ENCODE assay signal across 29 cellular contexts in the genomic region with DNA sequence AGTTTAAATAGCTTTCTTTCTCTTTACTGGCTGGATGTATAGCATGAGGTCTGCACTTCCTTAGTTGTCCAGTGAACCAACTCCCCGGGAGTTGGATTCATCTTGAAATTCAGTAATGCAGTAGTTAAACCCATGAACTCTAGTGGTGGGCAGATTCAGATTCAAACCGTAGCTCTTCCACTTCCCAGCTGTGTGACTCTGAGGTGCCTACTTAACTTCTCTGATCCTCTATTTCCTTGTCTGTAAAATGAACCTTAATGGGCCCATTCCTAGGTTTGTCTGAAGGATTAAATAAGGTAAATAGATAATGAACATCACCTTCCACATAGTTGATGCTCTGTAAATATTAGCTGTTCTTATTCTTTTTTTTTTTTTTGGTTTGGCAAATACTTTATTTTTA. TPM values are rescaled to one million over a fixed set of nuclear protein-coding genes. Genes with fewer than 3 reads are reported as not detected.
DNase-seq lines count a peak whose midpoint lies in the region; ATAC-seq and FAIRE-seq lines count a peak whose summit lies in the region.
"Had no signal": no experiment of that assay in that cellular context is flagged by ENCODE, and none has a peak within 500 bp of the region (broad histone marks: within the 10 kb centered on the region; RNA-seq: fewer than 3 reads in every experiment).

No MANE protein-coding gene starts in this region.

- no peaks in the 10 kb centered on the region for H3K9me3 Mint-ChIP-seq in activated CD4-positive, alpha-beta T cell treated with anti-CD3 and anti-CD28 coated beads for 36 hours (ENCODE audit: low read depth)
- H3K9me3 Mint-ChIP-seq in CD4-positive, alpha-beta memory T cell: peaks cover 0 to 2% (median 0%) of the 10 kb centered on the region in 8 donors
- H3K9me3 Mint-ChIP-seq in activated T-helper 2 cell treated with anti-CD3 and anti-CD28 coated beads, Interferon-gamma antibody, Interleukin-2, Interleukin-4, amounts not matched to agents 10 μg/mL and 5 μg/mL and 100 μg/mL, durations not matched to agents 14 hours and 24 hours and 36 hours: no peaks in the 10 kb centered on the region
- H3K9me3 Mint-ChIP-seq in memory B cell: no peaks in the 10 kb centered on the region
- H3K9me3 Mint-ChIP-seq: CD14-positive monocyte, GM23338, IgD-negative memory B cell, nephron had no signal

- ATAC-seq in activated CD4-positive, alpha-beta T cell treated with anti-CD3 and anti-CD28 coated beads for 36 hours: no peak
- no peak for ATAC-seq in memory B cell (ENCODE audit: low read depth)
- ATAC-seq in GM18868 (IDR thresholded peaks at IDR 0.05; ENCODE audit: unreplicated experiment): no peak
- ATAC-seq: GM23338, heart right ventricle, lower lobe of right lung had no signal

- CTCF ChIA-PET in activated CD4-positive, alpha-beta T cell treated with anti-CD3 and anti-CD28 coated beads for 36 hours (lab: Charles Lee): interaction anchor here (0.6 to 3.3 kb wide), 10 partner anchors 10 to 93 kb away, joined by 3 to 38 read pairs (median 3); no protein-coding TSS in a partner anchor
- CTCF ChIA-PET in CD4-positive, alpha-beta memory T cell (lab: Charles Lee; ENCODE audit: partially characterized antibody): interaction anchor here (0.5 to 2.2 kb wide), 5 partner anchors 35 to 57 kb away, joined by 3 to 7 read pairs (median 4); no protein-coding TSS in a partner anchor

- peaks cover 31% of the 10 kb centered on the region for H3K36me3 ChIP-seq in CD4-positive, alpha-beta memory T cell (ENCODE audit: insufficient read depth, low read length)
- H3K36me3 ChIP-seq: lower lobe of right lung, Peyer's patch had no signal

- H3K4me1 Mint-ChIP-seq in activated CD4-positive, alpha-beta T cell treated with anti-CD3 and anti-CD28 coated beads for 36 hours: peaks cover 75% of the 10 kb centered on the region
- H3K4me1 Mint-ChIP-seq in CD4-positive, alpha-beta memory T cell: peaks cover 27 to 75% (median 50%) of the 10 kb centered on the region in 4 donors
- peaks cover 37% of the 10 kb centered on the region for H3K4me1 Mint-ChIP-seq in activated T-helper 2 cell treated with anti-CD3 and anti-CD28 coated beads, Interferon-gamma antibody, Interleukin-2, Interleukin-4, amounts not matched to agents 10 μg/mL and 5 μg/mL and 100 μg/mL, durations not matched to agents 14 hours and 24 hours and 36 hours (ENCODE audit: low read depth)
- peaks cover 35% of the 10 kb centered on the region for H3K4me1 Mint-ChIP-seq in memory B cell
- H3K4me1 Mint-ChIP-seq: brain, GM23338, nephron had no signal

- no peak overlapping the region for H3K4me3 Mint-ChIP-seq in activated CD4-positive, alpha-beta T cell treated with anti-CD3 and anti-CD28 coated beads for 36 hours
- H3K4me3 Mint-ChIP-seq in CD4-positive, alpha-beta memory T cell: peak overlapping the region in 4 of 8 donors; percentile 3 to 51 (median 34)
- no peak overlapping the region for H3K4me3 Mint-ChIP-seq in activated T-helper 2 cell treated with anti-CD3 and anti-CD28 coated beads, Interferon-gamma antibody, Interleukin-2, Interleukin-4, amounts not matched to agents 10 μg/mL and 5 μg/mL and 100 μg/mL, durations not matched to agents 14 hours and 24 hours and 36 hours (ENCODE audit: low read depth)
- no peak overlapping the region for H3K4me3 Mint-ChIP-seq in memory B cell
- H3K4me3 Mint-ChIP-seq: brain, CD14-positive monocyte, GM23338, nephron had no signal

- POLR2A ChIA-PET in activated CD4-positive, alpha-beta T cell treated with anti-CD3 and anti-CD28 coated beads for 36 hours (lab: Charles Lee): interaction anchor here (0.6 to 1.5 kb wide), 3 partner anchors 14 to 39 kb away, joined by 3 to 5 read pairs (median 4); no protein-coding TSS in a partner anchor
- POLR2A ChIA-PET in CD4-positive, alpha-beta memory T cell (lab: Charles Lee; ENCODE audit: partially characterized antibody): interaction anchor here (0.9 to 9.9 kb wide), 6 partner anchors 13 to 49 kb away, joined by 3 to 89 read pairs (median 3); partner anchors contain the start of gene PIK3CD

- H3K4me3 ChIP-seq in CD4-positive, alpha-beta memory T cell (ENCODE audit: low read length in 2 of 2): no peak overlapping the region
- H3K4me3 ChIP-seq: dorsolateral prefrontal cortex, GM23338, heart right ventricle, lower lobe of right lung, Peyer's patch, testis had no signal

- H3K36me3 Mint-ChIP-seq in activated CD4-positive, alpha-beta T cell treated with anti-CD3 and anti-CD28 coated beads for 36 hours (ENCODE audit: low read depth): peaks cover 57% of the 10 kb centered on the region
- peaks cover 40 to 53% of the 10 kb centered on the region in 2 donors for H3K36me3 Mint-ChIP-seq in CD4-positive, alpha-beta memory T cell
- peaks cover 68% of the 10 kb centered on the region for H3K36me3 Mint-ChIP-seq in activated T-helper 2 cell treated with anti-CD3 and anti-CD28 coated beads, Interferon-gamma antibody, Interleukin-2, Interleukin-4, amounts not matched to agents 10 μg/mL and 5 μg/mL and 100 μg/mL, durations not matched to agents 14 hours and 24 hours and 36 hours (ENCODE audit: low read depth)
- peaks cover 14% of the 10 kb centered on the region for H3K36me3 Mint-ChIP-seq in memory B cell
- H3K36me3 Mint-ChIP-seq: brain had no signal

- no peak for FAIRE-seq in frontal cortex (lab: Jason Lieb, UNC)
- FAIRE-seq: GM18507 had no signal

- peaks cover 73% of the 10 kb centered on the region for H3K4me1 ChIP-seq in CD4-positive, alpha-beta memory T cell (ENCODE audit: insufficient read depth, low read length)
- H3K4me1 ChIP-seq: Peyer's patch, testis had no signal

- no peaks in the 10 kb centered on the region for H3K27me3 Mint-ChIP-seq in activated CD4-positive, alpha-beta T cell treated with anti-CD3 and anti-CD28 coated beads for 36 hours
- H3K27me3 Mint-ChIP-seq in CD4-positive, alpha-beta memory T cell: no peaks in the 10 kb centered on the region
- no peaks in the 10 kb centered on the region for H3K27me3 Mint-ChIP-seq in activated T-helper 2 cell treated with anti-CD3 and anti-CD28 coated beads, Interferon-gamma antibody, Interleukin-2, Interleukin-4, amounts not matched to agents 10 μg/mL and 5 μg/mL and 100 μg/mL, durations not matched to agents 14 hours and 24 hours and 36 hours (ENCODE audit: low read depth)
- H3K27me3 Mint-ChIP-seq in memory B cell: no peaks in the 10 kb centered on the region
- H3K27me3 Mint-ChIP-seq: IgD-negative memory B cell had no signal

- intact Hi-C loops in activated CD4-positive, alpha-beta T cell treated with anti-CD3 and anti-CD28 coated beads for 36 hours (cut with DNase I, micrococcal nuclease): no loop called here
- intact Hi-C loops in CD4-positive, alpha-beta memory T cell (cut with micrococcal nuclease): loop anchor here (5.0 kb wide), 1 partner anchor 41 kb away; no protein-coding TSS in a partner anchor
- intact Hi-C loops in activated T-helper 2 cell treated with anti-CD3 and anti-CD28 coated beads, Interferon-gamma antibody, Interleukin-2, Interleukin-4, amounts not matched to agents 10 μg/mL and 5 μg/mL and 100 μg/mL, durations not matched to agents 14 hours and 24 hours and 36 hours (cut with micrococcal nuclease): loop anchor here (2.0 kb wide), 1 partner anchor 13 kb away; no protein-coding TSS in a partner anchor

- H3K27me3 ChIP-seq in CD4-positive, alpha-beta memory T cell (ENCODE audit: insufficient read depth, low read length): no peaks in the 10 kb centered on the region
- H3K27me3 ChIP-seq: dorsolateral prefrontal cortex, Peyer's patch, testis had no signal

- DNase-seq in activated CD4-positive, alpha-beta T cell treated with anti-CD3 and anti-CD28 coated beads for 36 hours: no peak
- no peak for DNase-seq in activated CD4-positive, alpha-beta T cell treated with anti-CD3 and anti-CD28 coated beads, Interleukin-2, amount 50 U/mL, for 48 hours
- no peak for DNase-seq in CD4-positive, alpha-beta memory T cell
- no peak for DNase-seq in activated T-helper 2 cell treated with anti-CD3 and anti-CD28 coated beads, Interferon-gamma antibody, Interleukin-2, Interleukin-4, amounts not matched to agents 10 μg/mL and 5 μg/mL and 100 μg/mL, durations not matched to agents 14 hours and 24 hours and 36 hours (ENCODE audit: low spot score)
- DNase-seq in memory B cell (ENCODE audit: low spot score in 2 of 2) (no peak), frontal cortex (ENCODE audit: low spot score in 2 of 2) (no peak), NOMO-1 (lab: John Stamatoyannopoulos, UW; ENCODE audit: unreplicated experiment in 2 of 2) (no peak)
- DNase-seq: activated CD4-positive, alpha-beta T cell treated with anti-CD3 and anti-CD28 coated beads for 48 hours; activated CD8-positive, alpha-beta memory T cell treated with anti-CD3 and anti-CD28 coated beads, Interleukin-2, amount 50 U/mL, for 4 hours; activated effector memory CD4-positive, alpha-beta T cell treated with anti-CD3 and anti-CD28 coated beads, Interleukin-2, amount 50 U/mL, for 16 hours; dorsolateral prefrontal cortex; foreskin melanocyte; heart right ventricle; lower lobe of right lung; NCI-H146; NCI-H345; Peyer's patch; SHP77; stimulated activated CD4-positive, alpha-beta T cell treated with anti-CD3 and anti-CD28 coated beads, Interleukin-15, amount 100 ng/mL, for 24 hours; stimulated activated naive CD4-positive, alpha-beta T cell; testis had no signal

- peak overlapping the region; percentile 75 for H3K27ac Mint-ChIP-seq in activated CD4-positive, alpha-beta T cell treated with anti-CD3 and anti-CD28 coated beads for 36 hours
- H3K27ac Mint-ChIP-seq in CD4-positive, alpha-beta memory T cell: peak overlapping the region in 6 of 7 donors; percentile 31 to 83 (median 54)
- H3K27ac Mint-ChIP-seq in activated T-helper 2 cell treated with anti-CD3 and anti-CD28 coated beads, Interferon-gamma antibody, Interleukin-2, Interleukin-4, amounts not matched to agents 10 μg/mL and 5 μg/mL and 100 μg/mL, durations not matched to agents 14 hours and 24 hours and 36 hours: peak overlapping the region; percentile 68
- peak overlapping the region; percentile 9 for H3K27ac Mint-ChIP-seq in memory B cell
- H3K27ac Mint-ChIP-seq: brain, GM23338, nephron had no signal

- H3K9me3 ChIP-seq in CD4-positive, alpha-beta memory T cell (ENCODE audit: control insufficient read depth in 1 of 2, low read length in 2 of 2): no peaks in the 10 kb centered on the region
- H3K9me3 ChIP-seq: heart right ventricle, lower lobe of right lung, Peyer's patch, testis had no signal

- H3K27ac ChIP-seq in CD4-positive, alpha-beta memory T cell (ENCODE audit: low read depth, low read length): no peak overlapping the region
- H3K27ac ChIP-seq: 22Rv1, dorsolateral prefrontal cortex, heart right ventricle, lower lobe of right lung, Peyer's patch, testis had no signal

RNA-seq across cellular contexts. Expression of gene PIK3CD, which starts 16.5 kb away (rescaled TPM):
- 100 to 1,000 TPM in 1 of 2 experiments, 10 to 100 TPM in 1; 96.4 to 114 TPM for total RNA-seq in activated CD4-positive, alpha-beta T cell treated with anti-CD3 and anti-CD28 coated beads for 36 hours
- total RNA-seq in CD4-positive, alpha-beta memory T cell: 100 to 1,000 TPM; 220 to 236 TPM
- 100 to 1,000 TPM in 1 of 2 donors, 10 to 100 TPM in 1; 57.1 to 110 TPM for polyA plus RNA-seq in CD4-positive, alpha-beta memory T cell
- total RNA-seq in activated T-helper 2 cell treated with anti-CD3 and anti-CD28 coated beads, Interferon-gamma antibody, Interleukin-2, Interleukin-4, amounts not matched to agents 10 μg/mL and 5 μg/mL and 100 μg/mL, durations not matched to agents 14 hours and 24 hours and 36 hours: 184 and 189 TPM in 2 replicates
- 10.6 TPM for total RNA-seq in frontal cortex

Comparison
In these comparisons a context has a peak if more than half of its experiments do, and no peak if none do; other contexts are left out.
1. H3K27ac Mint-ChIP-seq: peak in every context shown above with its lines; median percentile 75 in activated CD4-positive, alpha-beta T cell treated with anti-CD3 and anti-CD28 coated beads for 36 hours; 68 in activated T-helper 2 cell treated with anti-CD3 and anti-CD28 coated beads, Interferon-gamma antibody, Interleukin-2, Interleukin-4, amounts not matched to agents 10 μg/mL and 5 μg/mL and 100 μg/mL, durations not matched to agents 14 hours and 24 hours and 36 hours; 54 in CD4-positive, alpha-beta memory T cell; 9 in memory B cell.
2. intact Hi-C loops: an anchor here in CD4-positive, alpha-beta memory T cell (5.0 kb wide) and activated T-helper 2 cell treated with anti-CD3 and anti-CD28 coated beads, Interferon-gamma antibody, Interleukin-2, Interleukin-4, amounts not matched to agents 10 μg/mL and 5 μg/mL and 100 μg/mL, durations not matched to agents 14 hours and 24 hours and 36 hours (2.0 kb wide); none called in activated CD4-positive, alpha-beta T cell treated with anti-CD3 and anti-CD28 coated beads for 36 hours.